Comparison of ENCODE assay signal across 8 cellular contexts in genomic region chr3:71543371-71544016, GRCh38. TPM values are rescaled to one million over a fixed set of nuclear protein-coding genes. Genes with fewer than 3 reads are reported as not detected.
DNase-seq lines count a peak whose midpoint lies in the region; ATAC-seq and TF ChIP-seq lines count a peak whose summit lies in the region.

No MANE protein-coding gene starts in this region.

- peaks cover 0 to 3% (median 0%) of the 10 kb centered on the region in 5 experiments for H3K9me3 Mint-ChIP-seq in brain

- H3K27ac Mint-ChIP-seq in brain = peak overlapping the region in 3 of 5 experiments; percentile 88 to 94 (median 90)

- peaks cover 33% of the 10 kb centered on the region for H3K4me1 Mint-ChIP-seq in brain

- H3K36me3 Mint-ChIP-seq in brain = no peaks in the 10 kb centered on the region

- H4K20me1 ChIP-seq in DOHH2 (ENCODE audit: control insufficient read depth, insufficient read depth, low read depth, low read length) = no peaks in the 10 kb centered on the region

- peak overlapping the region; percentile 96 for H3K27ac ChIP-seq in DOHH2 (ENCODE audit: low read depth, low read length)

- ATAC-seq in HG03159 (IDR thresholded peaks at IDR 0.05; ENCODE audit: unreplicated experiment) = peak; percentile 25
- no peak for ATAC-seq in HG03378 (IDR thresholded peaks at IDR 0.05; ENCODE audit: unreplicated experiment)
- no peak for ATAC-seq in GM19455 (IDR thresholded peaks at IDR 0.05; ENCODE audit: unreplicated experiment)

- peak; percentile 52 for DNase-seq in pons (ENCODE audit: low spot score)
- DNase-seq in H4 (ENCODE audit: low spot score) = no peak
- no peak for DNase-seq in GOT3 (lab: John Stamatoyannopoulos, UW)

- H3K4me3 Mint-ChIP-seq in brain = peak overlapping the region in 4 of 5 experiments; percentile 74 to 82 (median 81)

- H3K4me2 ChIP-seq in DOHH2 (ENCODE audit: low read length) = peak overlapping the region; percentile 78

- peaks cover 32% of the 10 kb centered on the region for H3F3A ChIP-seq in DOHH2 (ENCODE audit: control insufficient read depth, insufficient read depth)

- peaks cover 87% of the 10 kb centered on the region for H3K79me2 ChIP-seq in DOHH2 (ENCODE audit: control insufficient read depth, low read length)

- H3K4me1 ChIP-seq in DOHH2 (ENCODE audit: control insufficient read depth, low read length) = peaks cover 88% of the 10 kb centered on the region

- H3K9me3 ChIP-seq in DOHH2 (ENCODE audit: control insufficient read depth, insufficient read depth, low read length) = no peaks in the 10 kb centered on the region

- H3K9me2 ChIP-seq in DOHH2 (replicated peaks; ENCODE audit: control insufficient read depth, low read length) = no peaks in the 10 kb centered on the region

- no peaks in the 10 kb centered on the region for H3K27me3 Mint-ChIP-seq in brain

- TF ChIP-seq CTCF in DOHH2 (IDR thresholded peaks at IDR 0.05; ENCODE audit: low read depth, low read length, poor library complexity, severe bottlenecking) (no peak), brain (conservative IDR thresholded peaks at IDR 0.05) (no peak)

- H3K27me3 ChIP-seq in DOHH2 (ENCODE audit: control insufficient read depth, low read length) = no peaks in the 10 kb centered on the region

- peak overlapping the region; percentile 76 for H3K4me3 ChIP-seq in DOHH2 (ENCODE audit: low read length)

- H3K36me3 ChIP-seq in DOHH2 (ENCODE audit: control insufficient read depth, low read length) = peaks cover 45% of the 10 kb centered on the region

RNA-seq across cellular contexts. Expression of gene FOXP1, which starts 40.0 kb away (rescaled TPM):
- 7.7 TPM for polyA plus RNA-seq in brain (ENCODE audit: insufficient read depth, low read depth, low replicate concordance)
- 13.1 and 15.9 TPM in 2 replicates for total RNA-seq in H4 (2014; rRNA removed; shearing (Covaris generic))
